ENCODE assay signal across 26 cellular contexts in the genomic region with DNA sequence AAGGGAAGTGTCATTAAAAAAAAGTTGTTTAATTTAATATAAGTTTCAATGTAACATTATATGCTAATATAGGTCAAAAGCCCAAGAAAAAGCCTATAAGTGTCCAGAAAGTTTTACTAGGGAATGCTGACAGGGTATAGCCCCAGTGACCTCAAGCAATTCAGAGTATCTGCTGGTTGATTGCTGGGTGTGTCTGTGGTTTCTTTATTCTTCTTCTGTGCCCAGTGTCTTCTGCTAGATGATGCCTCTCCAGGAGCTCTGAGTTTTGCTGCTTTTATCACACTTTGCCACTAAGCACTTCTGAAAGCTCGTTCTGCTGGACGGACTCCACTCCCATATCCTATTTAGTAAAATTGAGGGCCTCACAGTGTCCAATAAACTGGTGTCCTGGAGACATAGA.
"Had no signal": no experiment of that assay in that cellular context is flagged by ENCODE, and none has a peak within 500 bp of the region (broad histone marks: within the 10 kb centered on the region; RNA-seq: fewer than 3 reads in every experiment).

No MANE protein-coding gene starts in this region.

- H3K9me3 ChIP-seq: suprapubic skin, testis, thoracic aorta, thyroid gland, tibial artery, tibial nerve, transverse colon, upper lobe of left lung, upper lobe of right lung, uterus, vagina had no signal

- H3K27ac ChIP-seq: stomach, suprapubic skin, testis, thoracic aorta, thyroid gland, tibial artery, tibial nerve, transverse colon, upper lobe of left lung, upper lobe of right lung, uterus, vagina had no signal

- H3K4me1 ChIP-seq: stomach, suprapubic skin, testis, tibial artery, tibial nerve, transverse colon, upper lobe of left lung, upper lobe of right lung, uterus, vagina had no signal

- H3K36me3 ChIP-seq: stomach, suprapubic skin, thoracic aorta, thyroid gland, tibial artery, tibial nerve, transverse colon, upper lobe of left lung, upper lobe of right lung, uterus, vagina had no signal

- DNase-seq: stimulated activated CD4-positive, alpha-beta T cell treated with anti-CD3 and anti-CD28 coated beads, Interleukin-2, amount 100 ng/mL, for 48 hours; stimulated activated CD4-positive, alpha-beta T cell treated with anti-CD3 and anti-CD28 coated beads, Interleukin-4, amount 100 ng/mL, for 1 hour; stimulated activated CD4-positive, alpha-beta T cell treated with anti-CD3 and anti-CD28 coated beads, Interleukin-4, amount 100 ng/mL, for 24 hours; stimulated activated CD4-positive, alpha-beta T cell treated with anti-CD3 and anti-CD28 coated beads, Interleukin-4, amount 100 ng/mL, for 4 hours; stimulated activated CD8-positive, alpha-beta memory T cell treated with anti-CD3 and anti-CD28 coated beads, Interleukin-4, amount 100 ng/mL, for 48 hours; stimulated activated naive B cell treated with anti-CD40 and anti-IgM and Interleukin-4, amounts not matched to agents 10 μg/mL and 1 μg/mL and 100 μg/mL, for 72 hours; stimulated activated naive CD4-positive, alpha-beta T cell; stimulated activated naive CD4-positive, alpha-beta T cell treated with Interleukin-2 at 50 U/mL for 16 hours; stimulated activated naive CD8-positive, alpha-beta T cell treated with anti-CD3 and anti-CD28 coated beads, Interleukin-15, amount 100 ng/mL, for 72 hours; stimulated activated naive CD8-positive, alpha-beta T cell treated with anti-CD3 and anti-CD28 coated beads, Interleukin-15, Interleukin-2, amounts not matched to agents 100 U/mL and 50 U/mL, for 24 hours; stomach; substantia nigra; testis; thyroid gland; tibial artery; transverse colon; trophoblast cell; upper lobe of left lung; upper lobe of right lung; uterus had no signal

- H3K4me3 ChIP-seq: stomach, suprapubic skin, testis, thoracic aorta, thyroid gland, tibial artery, tibial nerve, transverse colon, upper lobe of left lung, upper lobe of right lung, uterus, vagina had no signal

- H3K27me3 ChIP-seq: stomach, suprapubic skin, testis, thyroid gland, tibial artery, tibial nerve, transverse colon, upper lobe of left lung, upper lobe of right lung, uterus, vagina had no signal

- ATAC-seq: stimulated activated effector memory CD8-positive, alpha-beta T cell treated with anti-CD3 and anti-CD28 coated beads, Interleukin-12 subunit alpha, Interleukin-12 subunit beta, amount 100 ng/mL, for 72 hours; stimulated activated memory B cell treated with anti-CD40 and anti-IgM and Interleukin-4, amounts not matched to agents 10 μg/mL and 1 μg/mL and 100 μg/mL, for 72 hours; stimulated activated naive B cell treated with anti-CD40 and anti-IgM and Interleukin-4, amounts not matched to agents 10 μg/mL and 1 μg/mL and 100 μg/mL, for 72 hours; stimulated activated naive CD8-positive, alpha-beta T cell treated with anti-CD3 and anti-CD28 coated beads, Interleukin-15, amount 100 ng/mL, for 72 hours; stimulated activated naive CD8-positive, alpha-beta T cell treated with anti-CD3 and anti-CD28 coated beads, Interleukin-15, Interleukin-2, amounts not matched to agents 100 U/mL and 50 U/mL, for 24 hours; upper lobe of right lung had no signal
